25 cellular contexts compared by ENCODE assay signal in the genomic region with DNA sequence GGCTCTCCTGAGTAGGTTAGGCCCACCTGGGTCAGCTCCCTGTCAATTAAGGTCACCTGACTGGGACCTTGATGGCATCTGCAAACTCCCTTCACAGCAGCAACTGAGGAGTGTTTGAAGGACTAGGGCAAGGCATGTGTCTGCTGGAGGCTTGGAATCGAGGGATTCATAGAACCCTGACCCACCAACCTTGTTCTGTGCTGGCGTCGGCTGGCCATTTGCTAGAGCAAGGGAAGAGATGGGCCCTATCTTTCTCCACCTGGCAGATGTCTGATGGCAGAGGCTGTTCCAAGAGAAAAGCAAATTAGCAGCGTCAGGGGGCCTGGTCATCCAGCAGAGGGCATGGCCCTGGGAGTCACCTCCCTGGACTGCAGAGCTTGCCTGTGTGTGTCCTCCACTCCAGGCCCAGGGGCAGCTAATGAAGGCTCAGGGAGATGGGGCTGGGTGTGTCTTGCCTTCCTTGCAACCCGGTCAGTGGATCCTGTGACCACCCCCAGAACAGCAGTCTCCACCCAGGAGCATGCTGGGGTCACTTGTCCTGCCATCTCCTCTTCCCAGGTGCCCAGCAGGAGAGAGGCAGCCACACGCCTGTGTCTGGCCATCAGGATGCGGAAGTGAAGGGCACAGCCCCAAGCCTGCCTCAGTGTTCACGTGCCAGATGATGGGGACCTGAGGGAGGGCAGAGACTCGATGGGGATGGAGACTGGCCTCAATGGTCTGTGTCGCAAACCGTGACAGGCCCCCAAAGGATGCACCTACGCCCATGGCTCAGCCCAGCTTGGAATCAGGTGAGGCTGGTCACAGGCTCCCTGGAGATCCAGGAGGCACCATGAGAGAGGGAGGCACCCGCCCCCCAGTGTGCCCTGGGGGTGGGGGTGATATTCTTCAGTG. TPM values are rescaled to one million over a fixed set of nuclear protein-coding genes. Genes with fewer than 3 reads are reported as not detected.
DNase-seq lines count a peak whose midpoint lies in the region; ATAC-seq, FAIRE-seq and TF ChIP-seq lines count a peak whose summit lies in the region.
"Had no signal": no experiment of that assay in that cellular context is flagged by ENCODE, and none has a peak within 500 bp of the region (broad histone marks: within the 10 kb centered on the region; RNA-seq: fewer than 3 reads in every experiment).

No MANE protein-coding gene starts in this region.

- no peak overlapping the region for H3K27ac ChIP-seq in astrocyte (ENCODE audit: low read depth, low read length)
- no peak overlapping the region for H3K27ac ChIP-seq in substantia nigra (ENCODE audit: low read depth, low read length, poor library complexity, severe bottlenecking)
- H3K27ac ChIP-seq: dorsolateral prefrontal cortex, KMS-11, tibial nerve had no signal

- H3K36me3 ChIP-seq in astrocyte (ENCODE audit: insufficient read depth, low read length) = no peaks in the 10 kb centered on the region
- H3K36me3 ChIP-seq: tibial nerve had no signal

- H3K27ac Mint-ChIP-seq in activated CD4-positive, alpha-beta T cell treated with anti-CD3 and anti-CD28 coated beads for 36 hours = no peak overlapping the region
- H3K27ac Mint-ChIP-seq in astrocyte (ENCODE audit: unreplicated experiment) (peak overlapping the region; percentile 62), osteocyte (ENCODE audit: unreplicated experiment) (no peak overlapping the region)
- H3K27ac Mint-ChIP-seq: activated naive CD4-positive, alpha-beta T cell treated with anti-CD3 and anti-CD28 coated beads for 36 hours had no signal

- H3K9me3 Mint-ChIP-seq in activated CD4-positive, alpha-beta T cell treated with anti-CD3 and anti-CD28 coated beads for 36 hours (ENCODE audit: low read depth) = no peaks in the 10 kb centered on the region
- H3K9me3 Mint-ChIP-seq in astrocyte (ENCODE audit: unreplicated experiment) (peaks cover 14% of the 10 kb centered on the region), osteocyte (ENCODE audit: unreplicated experiment) (peaks cover 5% of the 10 kb centered on the region)
- H3K9me3 Mint-ChIP-seq: activated naive CD4-positive, alpha-beta T cell treated with anti-CD3 and anti-CD28 coated beads for 36 hours; neural crest cell had no signal

- no peak for TF ChIP-seq CTCF in astrocyte (IDR thresholded peaks at IDR 0.05; ENCODE audit: insufficient read depth, low read depth, low read length)
- TF ChIP-seq CTCF in osteocyte (IDR thresholded peaks at IDR 0.05) = no peak

- H3K4me3 Mint-ChIP-seq in activated CD4-positive, alpha-beta T cell treated with anti-CD3 and anti-CD28 coated beads for 36 hours = no peak overlapping the region
- no peak overlapping the region for H3K4me3 Mint-ChIP-seq in astrocyte (ENCODE audit: unreplicated experiment)
- H3K4me3 Mint-ChIP-seq in osteocyte (ENCODE audit: unreplicated experiment) = no peak overlapping the region
- H3K4me3 Mint-ChIP-seq: activated naive CD4-positive, alpha-beta T cell treated with anti-CD3 and anti-CD28 coated beads for 36 hours; neural crest cell had no signal

- H3K27me3 Mint-ChIP-seq in activated CD4-positive, alpha-beta T cell treated with anti-CD3 and anti-CD28 coated beads for 36 hours = no peaks in the 10 kb centered on the region
- H3K27me3 Mint-ChIP-seq in astrocyte (ENCODE audit: low read depth, unreplicated experiment) (peaks cover 40% of the 10 kb centered on the region), osteocyte (ENCODE audit: unreplicated experiment) (peaks cover under 1% of the 10 kb centered on the region)

- no peaks in the 10 kb centered on the region for H3K27me3 ChIP-seq in astrocyte (ENCODE audit: insufficient read depth, low read length)
- H3K27me3 ChIP-seq: tibial nerve had no signal

- ATAC-seq in activated CD4-positive, alpha-beta T cell treated with anti-CD3 and anti-CD28 coated beads for 36 hours = no peak
- no peak for ATAC-seq in HG03342 (IDR thresholded peaks at IDR 0.05; ENCODE audit: unreplicated experiment)
- ATAC-seq: GM12878; stimulated activated naive CD8-positive, alpha-beta T cell treated with anti-CD3 and anti-CD28 coated beads, Interleukin-15, Interleukin-2, amounts not matched to agents 100 U/mL and 50 U/mL, for 24 hours had no signal

- no peaks in the 10 kb centered on the region for H4K20me1 ChIP-seq in astrocyte (ENCODE audit: insufficient read depth, low read length)

- intact Hi-C loops in activated CD4-positive, alpha-beta T cell treated with anti-CD3 and anti-CD28 coated beads for 36 hours (cut with DNase I, micrococcal nuclease) = no loop called here

- H3K4me1 Mint-ChIP-seq in activated CD4-positive, alpha-beta T cell treated with anti-CD3 and anti-CD28 coated beads for 36 hours = peaks cover 18% of the 10 kb centered on the region
- H3K4me1 Mint-ChIP-seq in astrocyte (ENCODE audit: low read depth, unreplicated experiment) (no peaks in the 10 kb centered on the region), osteocyte (ENCODE audit: unreplicated experiment) (no peaks in the 10 kb centered on the region)
- H3K4me1 Mint-ChIP-seq: neural crest cell had no signal

- no peak overlapping the region for H2AFZ ChIP-seq in astrocyte (ENCODE audit: low read depth, low read length)

- H3K4me2 ChIP-seq in astrocyte (ENCODE audit: low read length) = no peak overlapping the region
- H3K4me2 ChIP-seq: KMS-11 had no signal

- H3K79me2 ChIP-seq in astrocyte (ENCODE audit: insufficient read depth, low read length) = no peaks in the 10 kb centered on the region

- no peak for FAIRE-seq in astrocyte (lab: Jason Lieb, UNC)
- FAIRE-seq: A204.1, GM12878, HTR-8/SVneo, TTC549 had no signal

- peaks cover 2% of the 10 kb centered on the region for H3K36me3 Mint-ChIP-seq in activated CD4-positive, alpha-beta T cell treated with anti-CD3 and anti-CD28 coated beads for 36 hours (ENCODE audit: low read depth)
- H3K36me3 Mint-ChIP-seq in astrocyte (ENCODE audit: low read depth, unreplicated experiment) (no peaks in the 10 kb centered on the region), osteocyte (ENCODE audit: unreplicated experiment) (no peaks in the 10 kb centered on the region)

- H3K9ac ChIP-seq in astrocyte (ENCODE audit: low read length) = no peak overlapping the region
- H3K9ac ChIP-seq: KMS-11 had no signal

- no peaks in the 10 kb centered on the region for H3K9me3 ChIP-seq in astrocyte (ENCODE audit: insufficient read depth, low read depth, low read length)

- H3K4me1 ChIP-seq in astrocyte (ENCODE audit: insufficient read depth, low read length) = no peaks in the 10 kb centered on the region
- H3K4me1 ChIP-seq: tibial nerve had no signal

- CTCF ChIA-PET in activated CD4-positive, alpha-beta T cell treated with anti-CD3 and anti-CD28 coated beads for 36 hours (lab: Charles Lee) = no interaction called here

- DNase-seq in activated CD4-positive, alpha-beta T cell treated with anti-CD3 and anti-CD28 coated beads for 1 hour = peak; percentile 5
- no peak for DNase-seq in activated CD4-positive, alpha-beta T cell treated with anti-CD3 and anti-CD28 coated beads for 36 hours
- DNase-seq in 8988T (peak; percentile 17), astrocyte (ENCODE audit: low read depth) (no peak), osteocyte (ENCODE audit: extremely low spot score, unreplicated experiment) (peak; percentile 80), NCI-H1105 (lab: John Stamatoyannopoulos, UW) (no peak), substantia nigra (lab: John Stamatoyannopoulos, UW) (no peak)
- DNase-seq: activated naive CD4-positive, alpha-beta T cell treated with anti-CD3 and anti-CD28 coated beads for 36 hours; anterior cingulate cortex; central memory CD4-positive, alpha-beta T cell; COR-L47; DND-41; NCI-H1694 treated with DMSO at 0.1 percent for 48 hours; NCI-H748 treated with DMSO at 0.1 percent for 48 hours; stimulated activated CD4-positive, alpha-beta T cell treated with anti-CD3 and anti-CD28 coated beads, Interleukin-4, amount 100 ng/mL, for 4 hours; stimulated activated naive CD8-positive, alpha-beta T cell treated with anti-CD3 and anti-CD28 coated beads, Interleukin-15, Interleukin-2, amounts not matched to agents 100 U/mL and 50 U/mL, for 24 hours had no signal

- POLR2A ChIA-PET in activated CD4-positive, alpha-beta T cell treated with anti-CD3 and anti-CD28 coated beads for 36 hours (lab: Charles Lee) = no interaction called here

- H3K4me3 ChIP-seq in astrocyte (ENCODE audit: insufficient read depth, low read depth, low read length) = no peak overlapping the region
- H3K4me3 ChIP-seq: dorsolateral prefrontal cortex, GM12878, tibial nerve had no signal

RNA-seq across cellular contexts. Expression of a gene that starts 53.9 kb away (rescaled TPM):
- 1 to 10 TPM; 1.8 to 1.9 TPM for total RNA-seq in activated CD4-positive, alpha-beta T cell treated with anti-CD3 and anti-CD28 coated beads for 36 hours
- total RNA-seq in astrocyte (0.62 and 0.73 TPM in 2 replicates), osteocyte (1.7 and 2.2 TPM in 2 replicates)
- total RNA-seq: GM12878, tibial nerve had no signal

Comparison
In these comparisons a context has a peak if more than half of its experiments do, and no peak if none do; other contexts are left out.
1. DNase-seq: peak in activated CD4-positive, alpha-beta T cell treated with anti-CD3 and anti-CD28 coated beads for 1 hour (single experiment), 8988T (single experiment) and osteocyte (single experiment); none in activated CD4-positive, alpha-beta T cell treated with anti-CD3 and anti-CD28 coated beads for 36 hours (single experiment), astrocyte (single experiment), NCI-H1105 (single experiment) and substantia nigra (0 of 49).